8 cellular contexts compared by ENCODE assay signal in the genomic region with DNA sequence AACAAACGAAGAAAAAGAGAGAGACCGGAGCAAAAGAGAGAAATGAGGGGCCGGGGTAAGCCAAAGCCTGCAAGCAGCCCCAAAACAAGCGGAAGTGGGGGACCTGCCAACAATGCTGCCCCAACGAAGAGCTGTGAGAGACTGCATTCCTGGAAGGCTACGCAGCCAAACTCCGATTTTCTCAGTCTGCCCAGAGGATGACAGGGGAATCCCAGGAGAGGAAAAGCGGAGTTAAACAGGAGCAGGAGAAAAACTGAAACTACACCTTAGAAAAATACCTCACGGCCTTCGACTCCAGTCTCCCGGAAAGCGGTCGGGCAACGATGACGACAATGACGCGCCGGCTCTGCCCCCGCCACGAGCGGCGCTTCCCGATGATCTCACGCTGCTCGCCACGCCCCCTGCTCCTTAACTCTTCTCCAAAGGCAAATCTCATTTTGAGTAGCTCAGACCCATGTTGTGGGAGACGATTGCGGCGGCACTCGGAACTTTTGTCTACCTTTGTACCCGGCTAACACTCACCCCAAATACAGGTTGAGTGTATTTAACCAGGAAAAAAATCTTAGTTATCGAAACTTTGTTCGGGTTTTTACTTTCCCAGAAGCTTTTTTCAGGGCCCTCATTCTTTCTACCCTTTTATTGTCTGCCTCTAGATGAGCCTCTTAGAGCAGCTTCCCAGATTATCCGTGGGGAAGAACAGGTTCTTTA. TPM values are rescaled to one million over a fixed set of nuclear protein-coding genes. Genes with fewer than 3 reads are reported as not detected.
DNase-seq lines count a peak whose midpoint lies in the region; ATAC-seq and TF ChIP-seq lines count a peak whose summit lies in the region.

A gene with protein sequence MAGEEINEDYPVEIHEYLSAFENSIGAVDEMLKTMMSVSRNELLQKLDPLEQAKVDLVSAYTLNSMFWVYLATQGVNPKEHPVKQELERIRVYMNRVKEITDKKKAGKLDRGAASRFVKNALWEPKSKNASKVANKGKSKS (minus strand): TSS at position 325 of the 708 bp plus-strand sequence. CDS start 15,694 bp downstream, outside the sequence.

- DNase-seq in Daoy (ENCODE audit: low read depth) (peak; percentile 95), GOT3 (lab: John Stamatoyannopoulos, UW) (peak; percentile 54), LoVo (ENCODE audit: low spot score) (peak; percentile 94), RWPE2 (ENCODE audit: low spot score) (peak; percentile 83), fibroblast of peridontal ligament (ENCODE audit: extremely low read depth) (peak; percentile 91), natural killer cell (peak; percentile 89)
- peak; percentile 90 for DNase-seq in activated T-helper 2 cell treated with anti-CD3 and anti-CD28 coated beads, Interferon-gamma antibody, Interleukin-2, Interleukin-4, amounts not matched to agents 10 μg/mL and 5 μg/mL and 100 μg/mL, durations not matched to agents 14 hours and 24 hours and 36 hours (ENCODE audit: low spot score)
- peak; percentile 90 for DNase-seq in stimulated activated naive CD4-positive, alpha-beta T cell treated with Interleukin-2 at 50 U/mL for 16 hours (lab: John Stamatoyannopoulos, UW)

- H3K36me3 Mint-ChIP-seq in activated T-helper 2 cell treated with anti-CD3 and anti-CD28 coated beads, Interferon-gamma antibody, Interleukin-2, Interleukin-4, amounts not matched to agents 10 μg/mL and 5 μg/mL and 100 μg/mL, durations not matched to agents 14 hours and 24 hours and 36 hours (ENCODE audit: low read depth), result no peaks in the 10 kb centered on the region
- no peaks in the 10 kb centered on the region for H3K36me3 Mint-ChIP-seq in natural killer cell

- H3K4me3 Mint-ChIP-seq in activated T-helper 2 cell treated with anti-CD3 and anti-CD28 coated beads, Interferon-gamma antibody, Interleukin-2, Interleukin-4, amounts not matched to agents 10 μg/mL and 5 μg/mL and 100 μg/mL, durations not matched to agents 14 hours and 24 hours and 36 hours (ENCODE audit: low read depth), result peak within 1 kb of the TSS; percentile 89
- H3K4me3 Mint-ChIP-seq in natural killer cell, result peak within 1 kb of the TSS; percentile 99

- peaks cover 25% of the 10 kb centered on the region for H3K4me1 ChIP-seq in RWPE2 (ENCODE audit: insufficient read depth, poor library complexity, severe bottlenecking)

- peak within 1 kb of the TSS; percentile 88 for H3K27ac Mint-ChIP-seq in activated T-helper 2 cell treated with anti-CD3 and anti-CD28 coated beads, Interferon-gamma antibody, Interleukin-2, Interleukin-4, amounts not matched to agents 10 μg/mL and 5 μg/mL and 100 μg/mL, durations not matched to agents 14 hours and 24 hours and 36 hours
- peak within 1 kb of the TSS; percentile 96 to 98 for H3K27ac Mint-ChIP-seq in natural killer cell

- peaks cover 26% of the 10 kb centered on the region for H3K4me1 Mint-ChIP-seq in activated T-helper 2 cell treated with anti-CD3 and anti-CD28 coated beads, Interferon-gamma antibody, Interleukin-2, Interleukin-4, amounts not matched to agents 10 μg/mL and 5 μg/mL and 100 μg/mL, durations not matched to agents 14 hours and 24 hours and 36 hours (ENCODE audit: low read depth)
- H3K4me1 Mint-ChIP-seq in natural killer cell, result peaks cover 26 to 30% of the 10 kb centered on the region in 2 donors

- no peaks in the 10 kb centered on the region for H3K9me3 Mint-ChIP-seq in activated T-helper 2 cell treated with anti-CD3 and anti-CD28 coated beads, Interferon-gamma antibody, Interleukin-2, Interleukin-4, amounts not matched to agents 10 μg/mL and 5 μg/mL and 100 μg/mL, durations not matched to agents 14 hours and 24 hours and 36 hours
- no peaks in the 10 kb centered on the region for H3K9me3 Mint-ChIP-seq in natural killer cell

- no peaks in the 10 kb centered on the region for H3K9me3 ChIP-seq in RWPE2 (ENCODE audit: severe bottlenecking)

- H3K36me3 ChIP-seq in RWPE2 (ENCODE audit: low read depth), result no peaks in the 10 kb centered on the region; the same call in 1 of the 2 replicates

- TF ChIP-seq CTCF in RWPE2 (IDR thresholded peaks at IDR 0.05; ENCODE audit: poor library complexity, severe bottlenecking) (no peak), natural killer cell (IDR thresholded peaks at IDR 0.05) (no peak)

- peak; percentile 63 for ATAC-seq in RWPE2 (ENCODE audit: low read depth)
- peak; percentile 94 to 97 (median 95) for ATAC-seq in natural killer cell

- peaks cover 24% of the 10 kb centered on the region for H3K27me3 Mint-ChIP-seq in activated T-helper 2 cell treated with anti-CD3 and anti-CD28 coated beads, Interferon-gamma antibody, Interleukin-2, Interleukin-4, amounts not matched to agents 10 μg/mL and 5 μg/mL and 100 μg/mL, durations not matched to agents 14 hours and 24 hours and 36 hours (ENCODE audit: low read depth)
- peaks cover 0 to 7% of the 10 kb centered on the region in 2 donors for H3K27me3 Mint-ChIP-seq in natural killer cell (ENCODE audit: low read depth in 2 of 2)

- H3K4me3 ChIP-seq in RWPE2 (ENCODE audit: severe bottlenecking), result peak within 1 kb of the TSS; percentile 53

- H3K27me3 ChIP-seq in RWPE2 (ENCODE audit: insufficient read depth, poor library complexity, severe bottlenecking), result no peaks in the 10 kb centered on the region

- intact Hi-C loops in activated T-helper 2 cell treated with anti-CD3 and anti-CD28 coated beads, Interferon-gamma antibody, Interleukin-2, Interleukin-4, amounts not matched to agents 10 μg/mL and 5 μg/mL and 100 μg/mL, durations not matched to agents 14 hours and 24 hours and 36 hours (cut with micrococcal nuclease), result loop anchor here (5.0 kb wide), 2 partner anchors 94 to 666 kb away; partner anchors contain the start of genes ETAA1 and PNO1
- intact Hi-C loops in natural killer cell (cut with micrococcal nuclease), result no loop called here

- H3K27ac ChIP-seq in RWPE2 (ENCODE audit: poor library complexity, severe bottlenecking), result peak within 1 kb of the TSS; percentile 63

RNA-seq across cellular contexts. Expression of the gene that starts here (rescaled TPM):
- 44.5 and 51.3 TPM in 2 replicates for total RNA-seq in Daoy (2014; rRNA removed; shearing (Covaris generic))
- total RNA-seq in activated T-helper 2 cell treated with anti-CD3 and anti-CD28 coated beads, Interferon-gamma antibody, Interleukin-2, Interleukin-4, amounts not matched to agents 10 μg/mL and 5 μg/mL and 100 μg/mL, durations not matched to agents 14 hours and 24 hours and 36 hours, result 28.5 and 30.7 TPM in 2 replicates
- total RNA-seq in natural killer cell, result 10 to 100 TPM; 21.5 to 30.3 (median 22.6) TPM

Comparison
In these comparisons a context has a peak if more than half of its experiments do, and no peak if none do; other contexts are left out.
1. Peak in every context shown above with its lines: DNase-seq, ATAC-seq, H3K4me3 ChIP-seq and H3K27ac ChIP-seq.